ENCODE assay signal across 8 cellular contexts in genomic region chr2:101038455-101039255, GRCh38. TPM values are rescaled to one million over a fixed set of nuclear protein-coding genes. Genes with fewer than 3 reads are reported as not detected.
DNase-seq lines count a peak whose midpoint lies in the region; ATAC-seq and TF ChIP-seq lines count a peak whose summit lies in the region.

No MANE protein-coding gene starts in this region.

- H3K36me3 ChIP-seq in OCI-LY3 (replicated peaks; ENCODE audit: low read depth, low read length): no peaks in the 10 kb centered on the region
- H3K36me3 ChIP-seq in spleen: peaks cover 0 to 67% (median 20%) of the 10 kb centered on the region in 6 donors
- H3K36me3 ChIP-seq in CD4-positive, alpha-beta memory T cell (ENCODE audit: insufficient read depth, low read length): no peaks in the 10 kb centered on the region

- peaks cover 3 to 4% of the 10 kb centered on the region in 2 donors for H3K27me3 Mint-ChIP-seq in CD4-positive, alpha-beta memory T cell

- TF ChIP-seq CTCF in OCI-LY3 (IDR thresholded peaks at IDR 0.05; ENCODE audit: low read depth, low read length): peak; percentile 57
- peak in 8 of 11 experiments; percentile 6 to 59 (median 32) for TF ChIP-seq CTCF in spleen (IDR thresholded peaks at IDR 0.05 in 8 of 11, conservative IDR thresholded peaks at IDR 0.05 in 3 of 11)
- TF ChIP-seq CTCF in coronary artery (IDR thresholded peaks at IDR 0.05): no peak

- no peak overlapping the region for H3K4me3 Mint-ChIP-seq in CD4-positive, alpha-beta memory T cell

- H3K9ac ChIP-seq in OCI-LY3 (ENCODE audit: low read length): no peak overlapping the region

- H3K9me3 ChIP-seq in OCI-LY3 (ENCODE audit: insufficient read depth, low read length) (no peaks in the 10 kb centered on the region), spleen (no peaks in the 10 kb centered on the region)
- no peaks in the 10 kb centered on the region for H3K9me3 ChIP-seq in CD4-positive, alpha-beta memory T cell (ENCODE audit: control insufficient read depth in 1 of 2, low read length in 2 of 2)

- no peaks in the 10 kb centered on the region for H4K20me1 ChIP-seq in OCI-LY3 (ENCODE audit: insufficient read depth, low read length)

- H3K4me1 ChIP-seq in OCI-LY3 (ENCODE audit: low read length) (peaks cover 11% of the 10 kb centered on the region), spleen (peaks cover 0 to 58% (median 12%) of the 10 kb centered on the region in 6 donors)
- H3K4me1 ChIP-seq in CD4-positive, alpha-beta memory T cell (ENCODE audit: insufficient read depth, low read length): no peaks in the 10 kb centered on the region

- peak overlapping the region in 1 of 7 donors; percentile 14 for H3K27ac Mint-ChIP-seq in CD4-positive, alpha-beta memory T cell

- WGBS in spleen, 5 donors: 86 to 93% (median 91%) methylated on average over 21 of the region's 21 CpGs

- peaks cover 0 to 1% (median 0%) of the 10 kb centered on the region in 8 donors for H3K9me3 Mint-ChIP-seq in CD4-positive, alpha-beta memory T cell

- H2AFZ ChIP-seq in OCI-LY3 (ENCODE audit: low read depth, low read length): no peak overlapping the region

- no peak for TF ChIP-seq POLR2A in spleen (IDR thresholded peaks at IDR 0.05)

- H3K4me2 ChIP-seq in OCI-LY3 (ENCODE audit: low read length): no peak overlapping the region

- H3K4me1 Mint-ChIP-seq in CD4-positive, alpha-beta memory T cell: no peaks in the 10 kb centered on the region

- DNase-seq in Right ventricle myocardium superior (no peak), left cardiac atrium (no peak), spleen (no peak), coronary artery (ENCODE audit: low spot score) (no peak)
- DNase-seq in CD4-positive, alpha-beta memory T cell: no peak

- CTCF ChIA-PET in CD4-positive, alpha-beta memory T cell (lab: Charles Lee; ENCODE audit: partially characterized antibody): no interaction called here

- POLR2A ChIA-PET in CD4-positive, alpha-beta memory T cell (lab: Charles Lee; ENCODE audit: partially characterized antibody): no interaction called here

- intact Hi-C loops in Right ventricle myocardium superior (cut with DNase I) (no loop called here), left cardiac atrium (cut with DNase I) (loop anchor here in 1 of 2 donors (5.0 kb wide), 1 partner anchor 114 kb away; the partner anchor contains the start of gene TBC1D8), spleen (cut with DNase I; ENCODE audit: low total_unique reads) (no loop called here)
- intact Hi-C loops in CD4-positive, alpha-beta memory T cell (cut with micrococcal nuclease): no loop called here

- H3K27me3 ChIP-seq in OCI-LY3 (ENCODE audit: low read depth, low read length): peaks cover 10% of the 10 kb centered on the region; the same call in 1 of the 2 replicates
- no peaks in the 10 kb centered on the region for H3K27me3 ChIP-seq in spleen (replicated peaks in 1 of 7)
- no peaks in the 10 kb centered on the region for H3K27me3 ChIP-seq in CD4-positive, alpha-beta memory T cell (ENCODE audit: insufficient read depth, low read length)

- no peaks in the 10 kb centered on the region for H3K79me2 ChIP-seq in OCI-LY3 (ENCODE audit: low read length)

- no peaks in the 10 kb centered on the region for H3K36me3 Mint-ChIP-seq in CD4-positive, alpha-beta memory T cell

- no peak overlapping the region for H3K27ac ChIP-seq in OCI-LY3 (ENCODE audit: low read length)
- H3K27ac ChIP-seq in spleen: peak overlapping the region in 3 of 8 donors; percentile 74 to 80 (median 79)
- H3K27ac ChIP-seq in CD4-positive, alpha-beta memory T cell (ENCODE audit: low read depth, low read length): no peak overlapping the region
- no peak overlapping the region for H3K27ac ChIP-seq in coronary artery

- ATAC-seq in Right ventricle myocardium superior (ENCODE audit: poor library complexity): peak; percentile 25
- no peak for ATAC-seq in left cardiac atrium
- ATAC-seq in esophagus mucosa: peak; percentile 58
- no peak for ATAC-seq in HG03139 (IDR thresholded peaks at IDR 0.05; ENCODE audit: unreplicated experiment)

- H3K4me3 ChIP-seq in OCI-LY3 (ENCODE audit: low read length) (no peak overlapping the region), spleen (no peak overlapping the region), coronary artery (no peak overlapping the region)
- H3K4me3 ChIP-seq in CD4-positive, alpha-beta memory T cell (ENCODE audit: low read length in 2 of 2): no peak overlapping the region

RNA-seq across cellular contexts. Expression of gene RPL31, which starts 36.6 kb away (rescaled TPM):
- total RNA-seq in Right ventricle myocardium superior (756 TPM), left cardiac atrium (100 to 1,000 TPM; 870 to 899 TPM), esophagus mucosa (1,141 TPM), spleen (1,000 to 10,000 TPM in 5 of 7 donors, 100 to 1,000 TPM in 2; 876 to 1,551 (median 1,095) TPM)
- polyA plus RNA-seq in spleen: over 10,000 TPM in 2 of 3 donors, 1,000 to 10,000 TPM in 1; 8,439 to 10,502 (median 10,023) TPM
- 1,000 to 10,000 TPM; 2,455 to 2,531 TPM for total RNA-seq in CD4-positive, alpha-beta memory T cell
- polyA plus RNA-seq in CD4-positive, alpha-beta memory T cell: 1,000 to 10,000 TPM; 5,582 to 6,581 TPM

Comparison
In these comparisons a context has a peak if more than half of its experiments do, and no peak if none do; other contexts are left out.
1. ATAC-seq: peak in Right ventricle myocardium superior (single experiment) and esophagus mucosa (single experiment); none in left cardiac atrium (0 of 2) and HG03139 (single experiment).